Comparison of ENCODE assay signal across 8 cellular contexts in the genomic region with DNA sequence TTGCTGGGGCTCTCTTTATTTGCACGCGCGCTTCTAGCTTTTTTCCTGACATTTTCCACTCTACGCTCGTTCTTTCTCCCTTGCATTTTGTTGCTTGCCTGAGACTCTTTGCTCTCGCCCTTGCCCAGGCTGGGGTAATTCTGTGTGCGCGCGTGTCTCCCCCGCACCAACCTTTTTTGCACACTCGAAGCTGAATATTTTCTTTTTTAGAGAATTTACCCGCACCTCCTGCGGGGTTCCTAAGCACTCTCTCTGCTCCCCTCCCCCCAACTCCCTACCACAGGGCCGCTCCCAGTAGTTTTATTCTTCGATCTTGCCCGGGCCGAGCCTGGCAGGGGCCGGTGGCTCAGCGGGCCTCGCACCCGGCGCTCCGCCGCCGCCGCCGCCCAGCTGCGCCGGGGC. TPM values are rescaled to one million over a fixed set of nuclear protein-coding genes. Genes with fewer than 3 reads are reported as not detected.
DNase-seq lines count a peak whose midpoint lies in the region; ATAC-seq and TF ChIP-seq lines count a peak whose summit lies in the region.

No MANE protein-coding gene starts in this region.

- H3K4me3 Mint-ChIP-seq in IgD-negative memory B cell (peak overlapping the region; percentile 95 to 99 (median 99)), naive B cell (peak overlapping the region; percentile 93 to 100 (median 98))

- peaks cover 1% of the 10 kb centered on the region for H3K36me3 Mint-ChIP-seq in IgD-negative memory B cell
- H3K36me3 Mint-ChIP-seq in naive B cell: peaks cover 0 to 7% of the 10 kb centered on the region in 2 donors

- no peaks in the 10 kb centered on the region for H3K9me3 Mint-ChIP-seq in IgD-negative memory B cell
- H3K9me3 Mint-ChIP-seq in naive B cell: no peaks in the 10 kb centered on the region

- no peak for DNase-seq in AG09309 (ENCODE audit: low read depth)
- DNase-seq in cerebellar cortex (ENCODE audit: low spot score): peak; percentile 25
- peak; percentile 35 for DNase-seq in naive B cell
- DNase-seq in GM19240 (ENCODE audit: insufficient read length, low spot score): no peak
- DNase-seq in SW480 (ENCODE audit: low spot score): no peak

- H3K27ac Mint-ChIP-seq in IgD-negative memory B cell (peak overlapping the region; percentile 87 to 99 (median 94)), naive B cell (peak overlapping the region in 5 of 6 donors; percentile 91 to 100 (median 95))

- TF ChIP-seq CTCF in AG09309 (IDR thresholded peaks at IDR 0.05; ENCODE audit: control insufficient read depth, insufficient read depth, low read depth, low read length, missing control alignments): no peak

- ATAC-seq in naive B cell (ENCODE audit: low read depth in 2 of 2) (no peak), GM19351 (IDR thresholded peaks at IDR 0.05; ENCODE audit: unreplicated experiment) (no peak), HG03469 (IDR thresholded peaks at IDR 0.05; ENCODE audit: unreplicated experiment) (no peak)

- peak overlapping the region; percentile 85 for H3K4me3 ChIP-seq in AG09309 (ENCODE audit: control insufficient read depth, low read depth, low read length)

- no peaks in the 10 kb centered on the region for H3K27me3 Mint-ChIP-seq in IgD-negative memory B cell
- H3K27me3 Mint-ChIP-seq in naive B cell: peaks cover 0 to under 1% (median 0%) of the 10 kb centered on the region in 3 donors

- peaks cover 31 to 53% (median 48%) of the 10 kb centered on the region in 3 donors for H3K4me1 Mint-ChIP-seq in IgD-negative memory B cell
- peaks cover 61 to 70% (median 65%) of the 10 kb centered on the region in 3 donors for H3K4me1 Mint-ChIP-seq in naive B cell

RNA-seq across cellular contexts. Expression of a gene that starts 0.7 kb away (rescaled TPM):
- polyA plus RNA-seq in IgD-negative memory B cell (33.1 TPM), naive B cell (ENCODE audit: low read depth in 6 of 6) (10 to 100 TPM; 15.4 to 69.3 (median 35.4) TPM)

RNA-seq across cellular contexts. Expression of a gene that starts 14.4 kb away (rescaled TPM):
- 35.5 TPM for polyA plus RNA-seq in IgD-negative memory B cell
- 10 to 100 TPM; 14.6 to 44.0 (median 21.1) TPM for polyA plus RNA-seq in naive B cell (ENCODE audit: low read depth in 6 of 6)

RNA-seq across cellular contexts. Expression of a gene that starts 53.2 kb away (rescaled TPM):
- polyA plus RNA-seq in IgD-negative memory B cell (2.2 TPM), naive B cell (ENCODE audit: low read depth in 6 of 6) (1 to 10 TPM in 2 of 6 donors, under 1 TPM in 3, not detected in 1; 0.60 to 2.4 (median 0.94) TPM)

Comparison
In these comparisons a context has a peak if more than half of its experiments do, and no peak if none do; other contexts are left out.
1. DNase-seq: peak in cerebellar cortex (single experiment) and naive B cell (single experiment); none in AG09309 (single experiment), GM19240 (single experiment) and SW480 (single experiment).